17 cellular contexts compared by ENCODE assay signal in genomic region chr1:5831600-5832335, GRCh38.
"Had no signal": no experiment of that assay in that cellular context is flagged by ENCODE, and none has a peak within 500 bp of the region (broad histone marks: within the 10 kb centered on the region; RNA-seq: fewer than 3 reads in every experiment).

No MANE protein-coding gene starts in this region.

- ATAC-seq: left lobe of liver had no signal

- H3K36me3 Mint-ChIP-seq: activated naive CD8-positive, alpha-beta T cell treated with anti-CD3 and anti-CD28 coated beads for 36 hours; brain; naive B cell had no signal

- H3K27me3 ChIP-seq: colonic mucosa had no signal

- H3K27ac Mint-ChIP-seq: activated naive CD8-positive, alpha-beta T cell treated with anti-CD3 and anti-CD28 coated beads for 36 hours; activated T-helper 1 cell treated with anti-CD3 and anti-CD28 coated beads, Interleukin-12 subunit alpha, Interleukin-12 subunit beta, Interleukin-2, Interleukin-4 antibody, amounts not matched to agents 30 ng/mL and 10 ng/mL and 1 ng/mL, durations not matched to agents 14 hours and 24 hours and 36 hours had no signal

- DNase-seq: activated CD4-positive, CD25-positive, alpha-beta regulatory T cell treated with anti-CD3 and anti-CD28 coated beads, Interleukin-2, amount 50 U/mL, for 72 hours; activated naive CD8-positive, alpha-beta T cell treated with anti-CD3 and anti-CD28 coated beads for 36 hours; central memory CD4-positive, alpha-beta T cell; colonic mucosa; mammary epithelial cell; naive B cell; stimulated activated CD4-positive, alpha-beta T cell treated with anti-CD3 and anti-CD28 coated beads, Interleukin-15, amount 100 ng/mL, for 24 hours; stimulated activated CD4-positive, alpha-beta T cell treated with anti-CD3 and anti-CD28 coated beads, Interleukin-4, amount 100 ng/mL, for 1 hour; stimulated activated naive CD4-positive, alpha-beta T cell; T1000; uterus had no signal

- H3K4me1 ChIP-seq: colonic mucosa, esophagus muscularis mucosa, tibial nerve, uterus had no signal

- H3K4me3 Mint-ChIP-seq: activated naive CD8-positive, alpha-beta T cell treated with anti-CD3 and anti-CD28 coated beads for 36 hours; activated T-helper 1 cell treated with anti-CD3 and anti-CD28 coated beads, Interleukin-12 subunit alpha, Interleukin-12 subunit beta, Interleukin-2, Interleukin-4 antibody, amounts not matched to agents 30 ng/mL and 10 ng/mL and 1 ng/mL, durations not matched to agents 14 hours and 24 hours and 36 hours; brain; naive B cell had no signal

- H3K9me3 Mint-ChIP-seq: activated naive CD8-positive, alpha-beta T cell treated with anti-CD3 and anti-CD28 coated beads for 36 hours; activated T-helper 1 cell treated with anti-CD3 and anti-CD28 coated beads, Interleukin-12 subunit alpha, Interleukin-12 subunit beta, Interleukin-2, Interleukin-4 antibody, amounts not matched to agents 30 ng/mL and 10 ng/mL and 1 ng/mL, durations not matched to agents 14 hours and 24 hours and 36 hours had no signal

- H3K27ac ChIP-seq: colonic mucosa, esophagus muscularis mucosa, tibial nerve, uterus had no signal

- H3K36me3 ChIP-seq: colonic mucosa, esophagus muscularis mucosa, tibial nerve, uterus had no signal

- H3K9me3 ChIP-seq: colonic mucosa, esophagus muscularis mucosa, tibial nerve, uterus had no signal

- H3K4me3 ChIP-seq: colonic mucosa, esophagus muscularis mucosa, tibial nerve, uterus had no signal

- FAIRE-seq: islet of Langerhans had no signal

- H3K4me1 Mint-ChIP-seq: activated naive CD8-positive, alpha-beta T cell treated with anti-CD3 and anti-CD28 coated beads for 36 hours had no signal
